In genomic region chr2:85356186-85356585, GRCh38 we compare ENCODE assay signal across 1 cellular context.
TF ChIP-seq lines count a peak whose summit lies in the region.

No MANE protein-coding gene starts in this region.

TF ChIP-seq in GM23338, 12 proteins besides CTCF, POLR2A, EP300 and RAD21:
- TF ChIP-seq REST (IDR thresholded peaks at IDR 0.05; ENCODE audit: unreplicated experiment) (no peak), JUNB (IDR thresholded peaks at IDR 0.05; ENCODE audit: unreplicated experiment) (no peak), ZNF331 (CRISPR knock-in tag; IDR thresholded peaks at IDR 0.05; ENCODE audit: low read depth) (no peak), ZNF462 (CRISPR knock-in tag; IDR thresholded peaks at IDR 0.05) (no peak), EZH2phosphoT487 (IDR thresholded peaks at IDR 0.05; ENCODE audit: unreplicated experiment) (no peak), CREB1 (CRISPR knock-in tag; IDR thresholded peaks at IDR 0.05; ENCODE audit: low read depth) (no peak), NANOG (IDR thresholded peaks at IDR 0.05; ENCODE audit: borderline replicate concordance) (no peak), STAT1 (IDR thresholded peaks at IDR 0.05; ENCODE audit: unreplicated experiment) (no peak), ZNF114 (CRISPR knock-in tag; IDR thresholded peaks at IDR 0.05) (no peak), POLR2AphosphoS5 (IDR thresholded peaks at IDR 0.05; ENCODE audit: low read depth) (no peak), ETS1 (IDR thresholded peaks at IDR 0.05) (no peak), EZH2 (IDR thresholded peaks at IDR 0.05; ENCODE audit: low read depth, unreplicated experiment) (no peak)
